Comparison of ENCODE assay signal across 1 cellular context in the genomic region with DNA sequence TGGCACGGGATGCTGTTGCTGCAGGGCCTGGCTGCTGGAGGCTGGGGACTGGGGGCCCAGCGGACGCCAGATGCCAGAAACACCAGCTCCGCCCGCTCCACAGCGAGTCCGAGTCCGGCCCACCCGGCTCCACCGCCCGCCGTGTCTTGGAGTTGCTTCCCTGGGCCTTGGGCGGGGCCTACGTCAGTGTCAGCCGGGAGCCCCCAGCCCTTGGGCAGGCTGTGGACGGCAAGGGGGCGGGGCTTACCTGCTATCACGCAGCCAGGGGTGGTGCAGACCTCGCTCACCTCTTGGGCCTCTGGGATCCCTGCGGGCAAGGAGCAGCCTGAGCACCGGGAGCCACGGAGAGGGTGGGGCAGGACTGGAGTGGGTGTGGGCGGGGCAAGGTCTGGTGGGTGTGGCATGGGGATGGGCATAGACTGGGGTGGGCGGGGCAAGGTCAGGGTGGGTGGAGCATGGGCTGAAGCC.
TF ChIP-seq lines count a peak whose summit lies in the region.

No MANE protein-coding gene starts in this region.

TF ChIP-seq in A549, 52 proteins besides CTCF, POLR2A, EP300 and RAD21 (continued from another document):
- TF ChIP-seq, protein P1, sequence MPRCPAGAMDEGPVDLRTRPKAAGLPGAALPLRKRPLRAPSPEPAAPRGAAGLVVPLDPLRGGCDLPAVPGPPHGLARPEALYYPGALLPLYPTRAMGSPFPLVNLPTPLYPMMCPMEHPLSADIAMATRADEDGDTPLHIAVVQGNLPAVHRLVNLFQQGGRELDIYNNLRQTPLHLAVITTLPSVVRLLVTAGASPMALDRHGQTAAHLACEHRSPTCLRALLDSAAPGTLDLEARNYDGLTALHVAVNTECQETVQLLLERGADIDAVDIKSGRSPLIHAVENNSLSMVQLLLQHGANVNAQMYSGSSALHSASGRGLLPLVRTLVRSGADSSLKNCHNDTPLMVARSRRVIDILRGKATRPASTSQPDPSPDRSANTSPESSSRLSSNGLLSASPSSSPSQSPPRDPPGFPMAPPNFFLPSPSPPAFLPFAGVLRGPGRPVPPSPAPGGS (IDR thresholded peaks at IDR 0.05), result no peak
- TF ChIP-seq NR3C1 (IDR thresholded peaks at IDR 0.05), result no peak
